8 cellular contexts compared by ENCODE assay signal in genomic region chr20:17968366-17969275, GRCh38. TPM values are rescaled to one million over a fixed set of nuclear protein-coding genes. Genes with fewer than 3 reads are reported as not detected.
DNase-seq lines count a peak whose midpoint lies in the region; ATAC-seq, FAIRE-seq and TF ChIP-seq lines count a peak whose summit lies in the region.

Gene MGME1 (plus strand): TSS chr20:17969018. CDS start chr20:17969860, 842 bp downstream.
Gene SNX5 (minus strand): TSS chr20:17968794. CDS start chr20:17968425, 369 bp downstream.

- H3K4me2 ChIP-seq in Loucy (ENCODE audit: low read depth, low read length, poor library complexity, severe bottlenecking) = peak within 1 kb of the TSS; percentile 97

- H3K36me3 ChIP-seq in Loucy (ENCODE audit: insufficient read depth, low read length) = peaks cover 4% of the 10 kb centered on the region; the same call in 1 of the 2 replicates

- TF ChIP-seq POLR2A in H54 (IDR thresholded peaks at IDR 0.05; ENCODE audit: low read depth, low read length) (peak; percentile 94), Raji (IDR thresholded peaks at IDR 0.05; ENCODE audit: insufficient read depth, low read depth, low read length) (peak; percentile 96)

- H3K4me3 Mint-ChIP-seq in natural killer cell = peak within 1 kb of the TSS; percentile 98

- H3K27me3 Mint-ChIP-seq in natural killer cell (ENCODE audit: low read depth in 2 of 2) = no peaks in the 10 kb centered on the region

- intact Hi-C loops in natural killer cell (cut with micrococcal nuclease) = loop anchor here (2.0 to 10.0 kb wide), 7 partner anchors 30 to 1234 kb away; partner anchors contain the start of genes KAT14, PET117, RRBP1 and SEC23B

- peak within 1 kb of the TSS; percentile 55 for H2AFZ ChIP-seq in Loucy (ENCODE audit: low read length)

- H3K4me1 ChIP-seq in Loucy (ENCODE audit: insufficient read depth, low read length, poor library complexity, severe bottlenecking) = peaks cover 58% of the 10 kb centered on the region

- DNase-seq in EL (peak; percentile 99), H54 (ENCODE audit: insufficient read length, low spot score) (peak; percentile 93), fibroblast of peridontal ligament (ENCODE audit: extremely low read depth) (peak; percentile 99), natural killer cell (peak; percentile 99)
- DNase-seq in activated T-helper 9 cell treated with anti-CD3 and anti-CD28 coated beads, Interleukin-2, amount 50 U/mL, for 16 hours (ENCODE audit: low read depth) = peak; percentile 99
- peak; percentile 100 for DNase-seq in stimulated activated naive CD4-positive, alpha-beta T cell treated with Interleukin-2 at 50 U/mL for 16 hours (lab: John Stamatoyannopoulos, UW)

- no peaks in the 10 kb centered on the region for H3K36me3 Mint-ChIP-seq in natural killer cell

- peak within 1 kb of the TSS; percentile 95 to 98 for H3K27ac Mint-ChIP-seq in natural killer cell

- peak; percentile 87 to 97 (median 91) for ATAC-seq in natural killer cell

- H3K9me2 ChIP-seq in Loucy (replicated peaks; ENCODE audit: low read depth, low read length) = no peaks in the 10 kb centered on the region

- peaks cover 95% of the 10 kb centered on the region for H3K79me2 ChIP-seq in Loucy (ENCODE audit: insufficient read depth, low read length)

- H3K4me3 ChIP-seq in Loucy (ENCODE audit: low read length, poor library complexity, severe bottlenecking) = peak within 1 kb of the TSS; percentile 91

- peak; percentile 88 for FAIRE-seq in H54 (lab: Jason Lieb, UNC)

- H3K4me1 Mint-ChIP-seq in natural killer cell = peaks cover 80 to 83% of the 10 kb centered on the region in 2 donors

- peaks cover 81% of the 10 kb centered on the region for H4K20me1 ChIP-seq in Loucy (ENCODE audit: insufficient read depth, low read length, poor library complexity, severe bottlenecking)

- no peaks in the 10 kb centered on the region; the same call in 1 of the 2 replicates for H3F3A ChIP-seq in Loucy (ENCODE audit: low read depth)

- no peaks in the 10 kb centered on the region for H3K9me3 Mint-ChIP-seq in natural killer cell

- H3K9ac ChIP-seq in Loucy (ENCODE audit: low read depth, low read length, poor library complexity, severe bottlenecking) = peak within 1 kb of the TSS; percentile 99

- no peaks in the 10 kb centered on the region for H3K9me3 ChIP-seq in Loucy (ENCODE audit: insufficient read depth, low read depth, low read length)

- TF ChIP-seq CTCF in Loucy (conservative IDR thresholded peaks at IDR 0.05; ENCODE audit: low read length) (no peak), natural killer cell (IDR thresholded peaks at IDR 0.05) (no peak)

- peaks cover 13% of the 10 kb centered on the region for H3K27me3 ChIP-seq in Loucy (ENCODE audit: insufficient read depth, low read length, poor library complexity, severe bottlenecking)

RNA-seq across cellular contexts. Expression of gene MGME1, which starts in this region (rescaled TPM):
- total RNA-seq in natural killer cell = 10 to 100 TPM; 10.3 to 25.1 (median 13.0) TPM

RNA-seq across cellular contexts. Expression of gene SNX5, which starts in this region (rescaled TPM):
- 10 to 100 TPM; 62.3 to 85.4 (median 72.1) TPM for total RNA-seq in natural killer cell

Comparison
In these comparisons a context has a peak if more than half of its experiments do, and no peak if none do; other contexts are left out.
1. Peak in every context shown above with its lines: DNase-seq, ATAC-seq and H3K4me3 ChIP-seq.